8 cellular contexts compared by ENCODE assay signal in genomic region chrX:53433651-53434639, GRCh38. TPM values are rescaled to one million over a fixed set of nuclear protein-coding genes. Genes with fewer than 3 reads are reported as not detected.
DNase-seq lines count a peak whose midpoint lies in the region; ATAC-seq and TF ChIP-seq lines count a peak whose summit lies in the region.

TSS of gene HSD17B10 (minus strand) at chrX:53434370. CDS start at chrX:53434345, 25 bp downstream.

- TF ChIP-seq CTCF in GM12875 (IDR thresholded peaks at IDR 0.05; ENCODE audit: borderline replicate concordance, insufficient read depth, low read depth, low read length) (no peak), upper lobe of left lung (IDR thresholded peaks at IDR 0.05) (no peak)

- DNase-seq in NCI-H1417 (lab: John Stamatoyannopoulos, UW) (peak; percentile 81 to 88 (median 87)), T-cell (peak; percentile 62 to 89 (median 80)), cardiac septum (ENCODE audit: low spot score) (peak; percentile 95), posterior cingulate gyrus (peak; percentile 77 to 98 (median 86)), upper lobe of left lung (peak; percentile 93 to 96)

- no peaks in the 10 kb centered on the region for H3K9me3 Mint-ChIP-seq in T-cell

- 1 to 27% (median 7%) methylated on average over 34 to 61 of the region's 61 CpGs for WGBS in adipose tissue, 3 donors
- WGBS in upper lobe of left lung, 2 donors, result 0 to 34% methylated on average over 3 to 54 of the region's 61 CpGs

- H3K36me3 ChIP-seq in upper lobe of left lung, result peaks cover 0 to 22% (median 11%) of the 10 kb centered on the region in 4 donors

- peaks cover 14% of the 10 kb centered on the region for H3K36me3 Mint-ChIP-seq in T-cell

- H3K27me3 ChIP-seq in upper lobe of left lung, result no peaks in the 10 kb centered on the region

- ATAC-seq in HG02759 (IDR thresholded peaks at IDR 0.05; ENCODE audit: unreplicated experiment) (peak; percentile 99), T-cell (replicated peaks in 1 of 4) (peak; percentile 97 to 99 (median 98)), upper lobe of left lung (ENCODE audit: low FRiP score in 2 of 2) (peak; percentile 93 to 100)

- peak within 1 kb of the TSS; percentile 93 to 95 (median 95) for H3K4me3 Mint-ChIP-seq in T-cell

- intact Hi-C loops in cardiac septum (cut with DNase I), result loop anchor here (10.0 kb wide), 1 partner anchor 149 kb away; the partner anchor contains the start of gene IQSEC2
- intact Hi-C loops in posterior cingulate gyrus (cut with DNase I), result no loop called here

- no peak within 1 kb of the TSS for H3K27ac ChIP-seq in adipose tissue (ENCODE audit: low read depth, low read length)
- H3K27ac ChIP-seq in upper lobe of left lung, result peak within 1 kb of the TSS in 3 of 4 donors; percentile 65 to 79 (median 71)

- no peak for TF ChIP-seq EP300 in upper lobe of left lung (IDR thresholded peaks at IDR 0.05)

- H3K4me1 ChIP-seq in upper lobe of left lung, result peaks cover 0 to 11% (median 2%) of the 10 kb centered on the region in 4 donors

- no peaks in the 10 kb centered on the region for H3K9me3 ChIP-seq in upper lobe of left lung

- CTCF ChIA-PET in T-cell (lab: Charles Lee), result no interaction called here

- H3K27me3 Mint-ChIP-seq in T-cell, result peaks cover 0 to 10% of the 10 kb centered on the region in 2 donors

- H3K4me3 ChIP-seq in GM12875 (ENCODE audit: low read depth, low read length), result peak within 1 kb of the TSS; percentile 75
- peak within 1 kb of the TSS; percentile 50 to 74 (median 58) for H3K4me3 ChIP-seq in upper lobe of left lung

- H3K4me1 Mint-ChIP-seq in T-cell, result peaks cover 20 to 24% (median 24%) of the 10 kb centered on the region in 3 donors

- peak in 2 of 4 donors; percentile 43 to 63 for TF ChIP-seq POLR2A in upper lobe of left lung (IDR thresholded peaks at IDR 0.05)

- POLR2A ChIA-PET in T-cell (lab: Charles Lee), result interaction anchor here (0.7 to 0.8 kb wide), 4 partner anchors 11 to 435 kb away, joined by 3 to 4 read pairs (median 4); partner anchors contain the start of genes RIBC1 (in 2 of the 2) and SMC1A (in 2 of the 2)

- peak within 1 kb of the TSS; percentile 90 to 94 for H3K27ac Mint-ChIP-seq in T-cell

RNA-seq across cellular contexts. Expression of gene HSD17B10, which starts in this region (rescaled TPM):
- total RNA-seq in T-cell (10 to 100 TPM; 36.6 to 60.0 (median 43.3) TPM), cardiac septum (85.2 TPM), upper lobe of left lung (10 to 100 TPM in 5 of 6 donors, 1 to 10 TPM in 1; 7.3 to 71.3 (median 45.3) TPM)
- 100 to 1,000 TPM in 1 of 3 donors, 10 to 100 TPM in 2; 58.5 to 180 (median 96.4) TPM for polyA plus RNA-seq in adipose tissue
